10 cellular contexts compared by ENCODE assay signal in the genomic region with DNA sequence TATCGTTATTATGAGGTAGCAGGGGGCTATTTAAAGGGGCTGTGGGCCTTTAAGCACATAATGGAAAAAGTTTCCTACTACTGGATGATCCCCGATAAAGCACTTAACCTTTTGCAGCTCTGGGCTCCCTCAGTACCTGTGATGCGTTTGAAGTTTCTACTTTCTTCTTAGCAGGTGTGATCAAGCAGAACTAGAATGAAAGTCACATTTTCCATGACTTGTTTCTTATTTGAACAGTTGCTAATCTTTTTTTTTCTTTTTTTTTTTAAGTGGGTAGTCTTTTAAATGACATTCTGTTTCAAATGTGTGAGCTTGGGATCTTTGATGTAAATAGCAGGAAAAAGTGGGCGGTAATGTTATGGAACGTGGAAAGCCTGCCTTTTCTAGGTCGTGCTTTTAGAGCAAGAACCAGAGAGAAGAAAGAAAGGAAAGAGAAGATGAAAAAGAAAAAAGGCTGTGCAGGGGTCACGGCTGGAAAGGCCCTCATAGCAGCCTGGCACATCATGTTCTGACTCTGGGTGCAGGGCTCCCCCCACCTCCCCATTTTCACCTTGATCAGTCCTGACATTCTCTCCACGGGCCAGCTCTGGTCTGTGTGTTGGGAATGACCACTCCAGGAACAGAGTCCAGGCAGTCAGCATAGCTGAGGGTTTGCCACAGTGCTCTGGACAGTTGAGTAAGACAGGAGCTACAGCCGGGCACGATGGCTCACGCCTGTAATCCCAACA.
DNase-seq lines count a peak whose midpoint lies in the region; ATAC-seq and TF ChIP-seq lines count a peak whose summit lies in the region.
"Had no signal": no experiment of that assay in that cellular context is flagged by ENCODE, and none has a peak within 500 bp of the region (broad histone marks: within the 10 kb centered on the region; RNA-seq: fewer than 3 reads in every experiment).

No MANE protein-coding gene starts in this region.

- no peak overlapping the region for H3K9ac ChIP-seq in H9 (ENCODE audit: extremely low read depth, insufficient read length, low read length)
- H3K9ac ChIP-seq: parathyroid adenoma had no signal

- H2AFZ ChIP-seq in H9 (ENCODE audit: low read length) = no peak overlapping the region
- H2AFZ ChIP-seq: parathyroid adenoma had no signal

- no peaks in the 10 kb centered on the region for H3K36me3 ChIP-seq in thymus (ENCODE audit: control insufficient read depth, insufficient read depth)

- H3K79me2 ChIP-seq in H9 (ENCODE audit: insufficient read depth, low read length) = no peaks in the 10 kb centered on the region
- H3K79me2 ChIP-seq: parathyroid adenoma had no signal

- no peak overlapping the region for H3K23ac ChIP-seq in H9 (ENCODE audit: insufficient read length, low read depth, low read length)

- H2AK5ac ChIP-seq in H9 (ENCODE audit: insufficient read length, low read length) = no peak overlapping the region

- H3K4me3 ChIP-seq in thymus (ENCODE audit: low read length) = peak overlapping the region; percentile 42
- H3K4me3 ChIP-seq: heart left ventricle had no signal

- peak overlapping the region; percentile 66 for H3K4me3 Mint-ChIP-seq in T-helper 17 cell
- H3K4me3 Mint-ChIP-seq in chondrocyte (ENCODE audit: unreplicated experiment) = no peak overlapping the region
- no peak overlapping the region for H3K4me3 Mint-ChIP-seq in H9

- ATAC-seq in T-helper 17 cell = peak; percentile 28
- ATAC-seq: heart left ventricle had no signal

- H4K8ac ChIP-seq in H9 (replicated peaks; ENCODE audit: insufficient read length, low read depth, low read length) = no peak overlapping the region

- TF ChIP-seq CTCF in chondrocyte (IDR thresholded peaks at IDR 0.05) (no peak), H9 (conservative IDR thresholded peaks at IDR 0.05) (no peak)

- no peak overlapping the region for H2BK15ac ChIP-seq in H9 (ENCODE audit: low read depth, low read length)

- no peaks in the 10 kb centered on the region for H3K27me3 ChIP-seq in thymus (ENCODE audit: control insufficient read depth, insufficient read depth)
- H3K27me3 ChIP-seq in H9 (ENCODE audit: insufficient read depth, low read length) = no peaks in the 10 kb centered on the region
- H3K27me3 ChIP-seq: heart left ventricle had no signal

- H2BK12ac ChIP-seq in H9 (ENCODE audit: insufficient read length, low read depth, low read length) = no peak overlapping the region

- no peak overlapping the region for H3K56ac ChIP-seq in H9 (ENCODE audit: insufficient read length, low read depth, low read length)

- H3K27ac ChIP-seq in thymus (ENCODE audit: low read depth) = peak overlapping the region; percentile 93
- H3K27ac ChIP-seq in H9 (ENCODE audit: insufficient read length, low read depth, low read length) = no peak overlapping the region
- H3K27ac ChIP-seq: parathyroid adenoma had no signal

- WGBS in thymus = 37% methylated on average over 11 of the region's 11 CpGs
- no CpG with 5 or more reads among the region's 11 CpGs for WGBS in H9 (ENCODE audit: extremely low coverage, insufficient read length, low lambda C conversion rate)

- no peak overlapping the region for H4K91ac ChIP-seq in H9 (ENCODE audit: insufficient read length, low read depth, low read length)

- H3K18ac ChIP-seq in H9 (ENCODE audit: insufficient read length, low read depth, low read length) = no peak overlapping the region

- H3K79me1 ChIP-seq in H9 (ENCODE audit: insufficient read depth, low read depth, low read length, poor library complexity, severe bottlenecking) = no peaks in the 10 kb centered on the region

- peak; percentile 51 for DNase-seq in activated CD4-positive, alpha-beta T cell treated with anti-CD3 and anti-CD28 coated beads for 48 hours
- no peak for DNase-seq in activated CD4-positive, alpha-beta T cell treated with anti-CD3 and anti-CD28 coated beads, Interleukin-2, amount 50 U/mL, for 1 hour
- no peak for DNase-seq in T-helper 17 cell
- peak; percentile 58 for DNase-seq in left kidney (ENCODE audit: low read depth, low spot score)
- no peak for DNase-seq in chondrocyte (ENCODE audit: low spot score)
- no peak for DNase-seq in AG20443 (ENCODE audit: low spot score)
- DNase-seq in H9 = no peak

- H3K36me3 Mint-ChIP-seq in T-helper 17 cell (ENCODE audit: low read depth) (peaks cover 2% of the 10 kb centered on the region), chondrocyte (ENCODE audit: low read depth) (peaks cover 9% of the 10 kb centered on the region), H9 (ENCODE audit: insufficient read depth in 1 of 3, low read depth in 3 of 3) (peaks cover 0 to 3% (median 0%) of the 10 kb centered on the region in 3 experiments; a peak in 1 of 7 replicates)

- no peak overlapping the region for H3K14ac ChIP-seq in H9 (ENCODE audit: insufficient read depth, low read length)

- no peaks in the 10 kb centered on the region for H3K23me2 ChIP-seq in H9 (ENCODE audit: insufficient read length, low read depth, low read length, poor library complexity, severe bottlenecking)

- H3K27me3 Mint-ChIP-seq in T-helper 17 cell = no peaks in the 10 kb centered on the region
- H3K27me3 Mint-ChIP-seq in chondrocyte (ENCODE audit: low read depth) = no peaks in the 10 kb centered on the region
- no peaks in the 10 kb centered on the region for H3K27me3 Mint-ChIP-seq in H9 (ENCODE audit: low read depth)

- H3K9me3 ChIP-seq in T-helper 17 cell (ENCODE audit: control insufficient read depth, low read length, poor library complexity, severe bottlenecking) (no peaks in the 10 kb centered on the region), thymus (ENCODE audit: control insufficient read depth) (no peaks in the 10 kb centered on the region), H9 (ENCODE audit: control insufficient read depth, low read depth, low read length) (no peaks in the 10 kb centered on the region)
- H3K9me3 ChIP-seq: heart left ventricle had no signal

- no peak overlapping the region for H3T11ph ChIP-seq in H9 (ENCODE audit: low read length)

- H3K9me3 Mint-ChIP-seq in chondrocyte (ENCODE audit: low read depth) (no peaks in the 10 kb centered on the region), H9 (no peaks in the 10 kb centered on the region)

- no peak overlapping the region for H2BK120ac ChIP-seq in H9 (ENCODE audit: low read depth, low read length, poor library complexity, severe bottlenecking)

- H3K4me1 ChIP-seq in thymus (ENCODE audit: control insufficient read depth, insufficient read depth, low read length) (peaks cover 90% of the 10 kb centered on the region), H9 (ENCODE audit: insufficient read depth, low read length) (no peaks in the 10 kb centered on the region; the same call in 1 of the 2 replicates)
- H3K4me1 ChIP-seq: parathyroid adenoma had no signal

- peaks cover 30% of the 10 kb centered on the region for H3K4me1 Mint-ChIP-seq in T-helper 17 cell
- peaks cover 29% of the 10 kb centered on the region for H3K4me1 Mint-ChIP-seq in chondrocyte (ENCODE audit: low read depth)
- H3K4me1 Mint-ChIP-seq in H9 = peaks cover 6 to 15% of the 10 kb centered on the region in 2 experiments

- no peak overlapping the region for H3K4me2 ChIP-seq in H9 (ENCODE audit: insufficient read depth, insufficient read length, low read length)

- no peak overlapping the region for H2BK5ac ChIP-seq in H9 (ENCODE audit: insufficient read length, low read length)

- H4K20me1 ChIP-seq in H9 (ENCODE audit: control insufficient read depth, insufficient read depth, insufficient read length) = peaks cover 2% of the 10 kb centered on the region

- H3K27ac Mint-ChIP-seq in T-helper 17 cell (peak overlapping the region; percentile 96), chondrocyte (ENCODE audit: unreplicated experiment) (no peak overlapping the region), H9 (peak overlapping the region in 1 of 3 experiments; percentile 50; a peak in 2 of 7 replicates)

- no peak overlapping the region for H2BK20ac ChIP-seq in H9 (ENCODE audit: low read depth, low read length, poor library complexity, severe bottlenecking)

- no peak overlapping the region for H4K5ac ChIP-seq in H9 (ENCODE audit: insufficient read length, low read depth, low read length)

- H3K4ac ChIP-seq in H9 (ENCODE audit: low read depth, low read length) = no peak overlapping the region

Comparison
In these comparisons a context has a peak if more than half of its experiments do, and no peak if none do; other contexts are left out.
1. DNase-seq: peak in activated CD4-positive, alpha-beta T cell treated with anti-CD3 and anti-CD28 coated beads for 48 hours (single experiment) and left kidney (single experiment); none in activated CD4-positive, alpha-beta T cell treated with anti-CD3 and anti-CD28 coated beads, Interleukin-2, amount 50 U/mL, for 1 hour (single experiment), T-helper 17 cell (0 of 3), chondrocyte (single experiment), AG20443 (single experiment) and H9 (single experiment).